ENCODE assay signal across 1 cellular context in genomic region chr11:95522871-95523270, GRCh38.
TF ChIP-seq lines count a peak whose summit lies in the region.

No MANE protein-coding gene starts in this region.

TF ChIP-seq in HepG2, 621 proteins besides CTCF, POLR2A, EP300 and RAD21 (continued from another document):
- TF ChIP-seq, protein P1, sequence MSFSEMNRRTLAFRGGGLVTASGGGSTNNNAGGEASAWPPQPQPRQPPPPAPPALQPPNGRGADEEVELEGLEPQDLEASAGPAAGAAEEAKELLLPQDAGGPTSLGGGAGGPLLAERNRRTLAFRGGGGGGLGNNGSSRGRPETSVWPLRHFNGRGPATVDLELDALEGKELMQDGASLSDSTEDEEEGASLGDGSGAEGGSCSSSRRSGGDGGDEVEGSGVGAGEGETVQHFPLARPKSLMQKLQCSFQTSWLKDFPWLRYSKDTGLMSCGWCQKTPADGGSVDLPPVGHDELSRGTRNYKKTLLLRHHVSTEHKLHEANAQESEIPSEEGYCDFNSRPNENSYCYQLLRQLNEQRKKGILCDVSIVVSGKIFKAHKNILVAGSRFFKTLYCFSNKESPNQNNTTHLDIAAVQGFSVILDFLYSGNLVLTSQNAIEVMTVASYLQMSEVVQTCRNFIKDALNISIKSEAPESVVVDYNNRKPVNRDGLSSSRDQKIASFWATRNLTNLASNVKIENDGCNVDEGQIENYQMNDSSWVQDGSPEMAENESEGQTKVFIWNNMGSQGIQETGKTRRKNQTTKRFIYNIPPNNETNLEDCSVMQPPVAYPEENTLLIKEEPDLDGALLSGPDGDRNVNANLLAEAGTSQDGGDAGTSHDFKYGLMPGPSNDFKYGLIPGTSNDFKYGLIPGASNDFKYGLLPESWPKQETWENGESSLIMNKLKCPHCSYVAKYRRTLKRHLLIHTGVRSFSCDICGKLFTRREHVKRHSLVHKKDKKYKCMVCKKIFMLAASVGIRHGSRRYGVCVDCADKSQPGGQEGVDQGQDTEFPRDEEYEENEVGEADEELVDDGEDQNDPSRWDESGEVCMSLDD (CRISPR knock-in tag; IDR thresholded peaks at IDR 0.05; ENCODE audit: borderline replicate concordance), result no peak
- TF ChIP-seq ZNF672 (CRISPR knock-in tag; IDR thresholded peaks at IDR 0.05) (no peak), FOXP4 (CRISPR knock-in tag; IDR thresholded peaks at IDR 0.05) (no peak), MZF1 (CRISPR knock-in tag; IDR thresholded peaks at IDR 0.05; ENCODE audit: borderline replicate concordance) (no peak), ZNF652 (CRISPR knock-in tag; IDR thresholded peaks at IDR 0.05; ENCODE audit: borderline replicate concordance, low read depth) (no peak), ZNF773 (CRISPR knock-in tag; IDR thresholded peaks at IDR 0.05; ENCODE audit: borderline replicate concordance) (no peak), HNRNPLL (IDR thresholded peaks at IDR 0.05; ENCODE audit: low read depth, low read length, poor library complexity, severe bottlenecking) (no peak), BRD4 (CRISPR knock-in tag; IDR thresholded peaks at IDR 0.05) (no peak)
- TF ChIP-seq, protein P2, sequence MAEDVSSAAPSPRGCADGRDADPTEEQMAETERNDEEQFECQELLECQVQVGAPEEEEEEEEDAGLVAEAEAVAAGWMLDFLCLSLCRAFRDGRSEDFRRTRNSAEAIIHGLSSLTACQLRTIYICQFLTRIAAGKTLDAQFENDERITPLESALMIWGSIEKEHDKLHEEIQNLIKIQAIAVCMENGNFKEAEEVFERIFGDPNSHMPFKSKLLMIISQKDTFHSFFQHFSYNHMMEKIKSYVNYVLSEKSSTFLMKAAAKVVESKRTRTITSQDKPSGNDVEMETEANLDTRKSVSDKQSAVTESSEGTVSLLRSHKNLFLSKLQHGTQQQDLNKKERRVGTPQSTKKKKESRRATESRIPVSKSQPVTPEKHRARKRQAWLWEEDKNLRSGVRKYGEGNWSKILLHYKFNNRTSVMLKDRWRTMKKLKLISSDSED (CRISPR knock-in tag; IDR thresholded peaks at IDR 0.05), result no peak
